8 cellular contexts compared by ENCODE assay signal in genomic region chr19:41872384-41872774, GRCh38. TPM values are rescaled to one million over a fixed set of nuclear protein-coding genes. Genes with fewer than 3 reads are reported as not detected.
DNase-seq lines count a peak whose midpoint lies in the region; ATAC-seq, FAIRE-seq and TF ChIP-seq lines count a peak whose summit lies in the region.

No MANE protein-coding gene starts in this region.

- peaks cover 48% of the 10 kb centered on the region for H3K36me3 Mint-ChIP-seq in T-helper 2 cell treated with Interferon-gamma antibody and Interleukin-4, amounts not matched to agents 5 μg/mL and 100 μg/mL, for 36 hours (ENCODE audit: low read depth)

- 52% methylated on average over 12 of the region's 12 CpGs for WGBS in K562 (ENCODE audit: insufficient coverage, low coverage, missing lambda C conversion rate)
- WGBS in spleen, 5 donors = 84 to 88% (median 87%) methylated on average over 12 of the region's 12 CpGs

- TF ChIP-seq POLR2A in K562 (conservative IDR thresholded peaks at IDR 0.05) (peak; percentile 69), spleen (IDR thresholded peaks at IDR 0.05) (no peak)

- peak; percentile 31 for ATAC-seq in K562
- ATAC-seq in HG03135 (IDR thresholded peaks at IDR 0.05; ENCODE audit: unreplicated experiment) = no peak

- intact Hi-C loops in K562 (cut with micrococcal nuclease) (loop anchor here (2.0 kb wide), 1 partner anchor 86 kb away; the partner anchor contains the start of gene RABAC1), spleen (cut with DNase I; ENCODE audit: low total_unique reads) (loop anchor here (5.0 kb wide), 1 partner anchor 75 kb away; no protein-coding TSS in a partner anchor)

- H3K4me3 Mint-ChIP-seq in T-helper 2 cell treated with Interferon-gamma antibody and Interleukin-4, amounts not matched to agents 5 μg/mL and 100 μg/mL, for 36 hours = peak overlapping the region; percentile 82

- H3K4me1 Mint-ChIP-seq in T-helper 2 cell treated with Interferon-gamma antibody and Interleukin-4, amounts not matched to agents 5 μg/mL and 100 μg/mL, for 36 hours (ENCODE audit: low read depth) = peaks cover 68% of the 10 kb centered on the region

- TF ChIP-seq CTCF in OCI-LY3 (IDR thresholded peaks at IDR 0.05; ENCODE audit: low read depth, low read length) = no peak
- TF ChIP-seq CTCF in K562 (IDR thresholded peaks at IDR 0.05 in 2 of 3, conservative IDR thresholded peaks at IDR 0.05 in 1 of 3; ENCODE audit: insufficient read depth in 2 of 3, low read depth in 1 of 3, low read length in 3 of 3) = no peak
- no peak for TF ChIP-seq CTCF in spleen (IDR thresholded peaks at IDR 0.05 in 8 of 11, conservative IDR thresholded peaks at IDR 0.05 in 3 of 11)

- H3K27me3 ChIP-seq in OCI-LY3 (ENCODE audit: low read depth, low read length) (no peaks in the 10 kb centered on the region), K562 (ENCODE audit: control insufficient read depth in 2 of 2, insufficient read depth in 2 of 2, low read length in 2 of 2) (no peaks in the 10 kb centered on the region), spleen (replicated peaks in 1 of 7) (no peaks in the 10 kb centered on the region)

- DNase-seq in T-helper 2 cell treated with Interferon-gamma antibody and Interleukin-4, amounts not matched to agents 5 μg/mL and 100 μg/mL, for 36 hours (ENCODE audit: low spot score) = no peak
- DNase-seq in T-helper 2 cell (no peak), K562 (ENCODE audit: extremely low read depth in 1 of 4, low spot score in 3 of 4) (peak in 1 of 4 experiments; percentile 39), spleen (no peak), middle frontal gyrus (ENCODE audit: extremely low spot score, low spot score) (no peak), medulla oblongata (ENCODE audit: extremely low spot score) (no peak)

- H3K36me3 ChIP-seq in OCI-LY3 (replicated peaks; ENCODE audit: low read depth, low read length) (peaks cover 39% of the 10 kb centered on the region), K562 (ENCODE audit: control insufficient read depth, insufficient read depth, low read length) (peaks cover 44% of the 10 kb centered on the region; the same call in 2 of the 3 replicates), spleen (peaks cover 7 to 57% (median 46%) of the 10 kb centered on the region in 6 donors)

- H3K9ac ChIP-seq in OCI-LY3 (ENCODE audit: low read length) (no peak overlapping the region), K562 (ENCODE audit: insufficient read depth in 1 of 2, low read depth in 2 of 2, low read length in 2 of 2) (no peak overlapping the region)

- peaks cover 52% of the 10 kb centered on the region for H4K20me1 ChIP-seq in OCI-LY3 (ENCODE audit: insufficient read depth, low read length)
- peaks cover 40% of the 10 kb centered on the region for H4K20me1 ChIP-seq in K562 (replicated peaks; ENCODE audit: control insufficient read depth, insufficient read depth, low read length)

- TF ChIP-seq RAD21 in K562 (CRISPR knock-in tag; conservative IDR thresholded peaks at IDR 0.05 in 1 of 2, IDR thresholded peaks at IDR 0.05 in 1 of 2) = no peak

- in situ Hi-C loops in K562 (cut with MboI) = loop anchor here (5.0 kb wide), 1 partner anchor 75 kb away; no protein-coding TSS in a partner anchor

- H3K4me1 ChIP-seq in OCI-LY3 (ENCODE audit: low read length) (peaks cover 62% of the 10 kb centered on the region), K562 (replicated peaks in 1 of 2; ENCODE audit: control insufficient read depth in 2 of 2, insufficient read depth in 2 of 2, low read length in 2 of 2) (peaks cover 13 to 33% of the 10 kb centered on the region in 2 experiments), spleen (peaks cover 61 to 100% (median 98%) of the 10 kb centered on the region in 6 donors)

- peak; percentile 76 for FAIRE-seq in K562 (lab: Jason Lieb, UNC)

- H3K27me3 Mint-ChIP-seq in T-helper 2 cell treated with Interferon-gamma antibody and Interleukin-4, amounts not matched to agents 5 μg/mL and 100 μg/mL, for 36 hours (ENCODE audit: low read depth) = no peaks in the 10 kb centered on the region

- no peaks in the 10 kb centered on the region for H3K9me3 Mint-ChIP-seq in T-helper 2 cell treated with Interferon-gamma antibody and Interleukin-4, amounts not matched to agents 5 μg/mL and 100 μg/mL, for 36 hours

- TF ChIP-seq EP300 in K562 (IDR thresholded peaks at IDR 0.05; ENCODE audit: low read length) = no peak

- H2AFZ ChIP-seq in OCI-LY3 (ENCODE audit: low read depth, low read length) (no peak overlapping the region), K562 (ENCODE audit: low read depth, low read length) (no peak overlapping the region)

- H3K79me2 ChIP-seq in OCI-LY3 (ENCODE audit: low read length) (peaks cover 20% of the 10 kb centered on the region), K562 (ENCODE audit: control insufficient read depth, insufficient read depth, low read length) (peaks cover 13% of the 10 kb centered on the region)

- peak overlapping the region; percentile 96 for H3K27ac Mint-ChIP-seq in T-helper 2 cell treated with Interferon-gamma antibody and Interleukin-4, amounts not matched to agents 5 μg/mL and 100 μg/mL, for 36 hours

- CTCF ChIA-PET in K562 (lab: Yijun Ruan, JAX; ENCODE audit: low intra/inter-chr PET ratio) = interaction anchor here (1.0 to 5.4 kb wide), 3 partner anchors 79 to 163 kb away, joined by 5 to 35 read pairs (median 18); no protein-coding TSS in a partner anchor

- H3K4me3 ChIP-seq in OCI-LY3 (ENCODE audit: low read length) = no peak overlapping the region
- H3K4me3 ChIP-seq in K562 = no peak overlapping the region
- peak overlapping the region in 1 of 8 donors; percentile 47 for H3K4me3 ChIP-seq in spleen

- H3K9me1 ChIP-seq in K562 (ENCODE audit: control insufficient read depth, insufficient read depth, low read length) = no peaks in the 10 kb centered on the region

- H3K9me3 ChIP-seq in OCI-LY3 (ENCODE audit: insufficient read depth, low read length) (peaks cover 4% of the 10 kb centered on the region; the same call in 1 of the 2 replicates), K562 (replicated peaks; ENCODE audit: control insufficient read depth, insufficient read depth, low read depth, low read length) (no peaks in the 10 kb centered on the region), spleen (no peaks in the 10 kb centered on the region)

- POLR2A ChIA-PET in K562 (lab: Yijun Ruan, JAX) = interaction anchor here (1.4 to 6.2 kb wide), 4 partner anchors 9 to 86 kb away, joined by 3 to 54 read pairs (median 20); partner anchors contain the start of genes RABAC1 and RPS19

- no peak overlapping the region for H3K4me2 ChIP-seq in OCI-LY3 (ENCODE audit: low read length)
- H3K4me2 ChIP-seq in K562 (ENCODE audit: insufficient read depth, low read length) = no peak overlapping the region

- peak overlapping the region; percentile 70 for H3K27ac ChIP-seq in OCI-LY3 (ENCODE audit: low read length)
- peak overlapping the region; percentile 40; the same call in 1 of the 3 replicates for H3K27ac ChIP-seq in K562 (ENCODE audit: extremely low read depth, low read depth, low read length)
- H3K27ac ChIP-seq in spleen = peak overlapping the region; percentile 61 to 99 (median 82)

- BruUV-seq in K562 (replicated peaks; lab: Mats Ljungman, UMichigan) = no TSS peak

RNA-seq across cellular contexts. Expression of gene CD79A, which starts 4.7 kb away (rescaled TPM):
- total RNA-seq in K562 (2011; cell fraction: chromatin; rRNA removed; ENCODE audit: low replicate concordance) = 0.23 TPM in 1 of 2 replicates, not detected in the other
- 0.33 and 0.53 TPM in 2 replicates for total RNA-seq in K562 (2011; cell fraction: nucleolus; rRNA removed)
- not detected in 2 replicates for total RNA-seq in K562 (2011; cell fraction: nucleoplasm; rRNA removed)
- not detected in 2 replicates for total RNA-seq in K562 (2014; rRNA removed)
- total RNA-seq in K562 (2014; rRNA removed; fragmentation: Illumina TruSeq; extraction: Trizol) = not detected in 2 replicates
- 0.11 and 0.19 TPM in 2 replicates for total RNA-seq in K562 (2015; rRNA removed; fragmentation: Illumina TruSeq; extraction: Trizol)
- 0.38 and 0.42 TPM in 2 replicates for total RNA-seq in K562 (2021)
- polyA plus RNA-seq in K562 (2011; rRNA removed) = 0.10 and 0.37 TPM in 2 replicates
- 0.42 and 0.46 TPM in 2 replicates for polyA plus RNA-seq in K562 (2011; cell fraction: cytosol; rRNA removed)
- polyA plus RNA-seq in K562 (2011; cell fraction: nucleus; rRNA removed) = 0.17 and 0.28 TPM in 2 replicates
- polyA plus RNA-seq in K562 (2012) = 0.21 and 0.30 TPM in 2 replicates
- polyA plus RNA-seq in K562 (2014; fragmentation: Illumina TruSeq; extraction: Trizol) = 0.22 TPM in 1 of 2 replicates, not detected in the other
- under 1 TPM in 1 of 2 experiments, not detected in 1; 0.04 TPM for polyA plus RNA-seq in K562 (2014; fragmentation: Nextera tagmentation; extraction: Ambion mirVana)
- 0.72 TPM in 1 of 2 replicates, not detected in the other for polyA plus RNA-seq in K562 (2014; rRNA removed)
- polyA minus RNA-seq in K562 (2011; rRNA and poly(A)+ RNA removed) = not detected in 2 replicates
- polyA minus RNA-seq in K562 (2011; cell fraction: cytosol; rRNA and poly(A)+ RNA removed) = not detected in 2 replicates
- not detected in 2 replicates for polyA minus RNA-seq in K562 (2011; cell fraction: nucleus; rRNA and poly(A)+ RNA removed)
- total RNA-seq in spleen = 100 to 1,000 TPM; 222 to 361 (median 269) TPM
- polyA plus RNA-seq in spleen = 1,000 to 10,000 TPM in 1 of 3 donors, 100 to 1,000 TPM in 2; 748 to 1,033 (median 986) TPM

RNA-seq across cellular contexts. Expression of gene ARHGEF1, which starts 10.6 kb away (rescaled TPM):
- total RNA-seq in K562 (2011; cell fraction: chromatin; rRNA removed; ENCODE audit: low replicate concordance) = 190 and 355 TPM in 2 replicates
- total RNA-seq in K562 (2011; cell fraction: nucleolus; rRNA removed) = 134 and 150 TPM in 2 replicates
- total RNA-seq in K562 (2011; cell fraction: nucleoplasm; rRNA removed) = 174 and 273 TPM in 2 replicates
- 56.7 and 79.1 TPM in 2 replicates for total RNA-seq in K562 (2014; rRNA removed)
- total RNA-seq in K562 (2014; rRNA removed; fragmentation: Illumina TruSeq; extraction: Trizol) = 8.3 and 11.2 TPM in 2 replicates
- 27.1 and 27.5 TPM in 2 replicates for total RNA-seq in K562 (2015; rRNA removed; fragmentation: Illumina TruSeq; extraction: Trizol)
- 126 and 149 TPM in 2 replicates for total RNA-seq in K562 (2021)
- polyA plus RNA-seq in K562 (2011; rRNA removed) = 29.8 and 50.5 TPM in 2 replicates
- polyA plus RNA-seq in K562 (2011; cell fraction: cytosol; rRNA removed) = 56.0 and 95.1 TPM in 2 replicates
- polyA plus RNA-seq in K562 (2011; cell fraction: nucleus; rRNA removed) = 165 and 197 TPM in 2 replicates
- 74.3 and 126 TPM in 2 replicates for polyA plus RNA-seq in K562 (2012)
- polyA plus RNA-seq in K562 (2014; fragmentation: Illumina TruSeq; extraction: Trizol) = 39.8 and 71.1 TPM in 2 replicates
- 1 to 10 TPM; 1.9 to 4.4 TPM for polyA plus RNA-seq in K562 (2014; fragmentation: Nextera tagmentation; extraction: Ambion mirVana)
- 86.0 and 112 TPM in 2 replicates for polyA plus RNA-seq in K562 (2014; rRNA removed)
- 15.0 and 21.2 TPM in 2 replicates for polyA minus RNA-seq in K562 (2011; rRNA and poly(A)+ RNA removed)
- 48.5 and 52.9 TPM in 2 replicates for polyA minus RNA-seq in K562 (2011; cell fraction: cytosol; rRNA and poly(A)+ RNA removed)
- 38.0 and 42.7 TPM in 2 replicates for polyA minus RNA-seq in K562 (2011; cell fraction: nucleus; rRNA and poly(A)+ RNA removed)
- 100 to 1,000 TPM; 238 to 473 (median 382) TPM for total RNA-seq in spleen
- 100 to 1,000 TPM; 314 to 543 (median 478) TPM for polyA plus RNA-seq in spleen

RNA-seq across cellular contexts. Expression of gene RPS19, which starts 12.3 kb away (rescaled TPM):
- 206 and 366 TPM in 2 replicates for total RNA-seq in K562 (2011; cell fraction: chromatin; rRNA removed; ENCODE audit: low replicate concordance)
- 541 and 557 TPM in 2 replicates for total RNA-seq in K562 (2011; cell fraction: nucleolus; rRNA removed)
- 534 and 889 TPM in 2 replicates for total RNA-seq in K562 (2011; cell fraction: nucleoplasm; rRNA removed)
- 2,281 and 2,654 TPM in 2 replicates for total RNA-seq in K562 (2014; rRNA removed)
- 2,194 and 2,528 TPM in 2 replicates for total RNA-seq in K562 (2014; rRNA removed; fragmentation: Illumina TruSeq; extraction: Trizol)
- 2,976 and 3,114 TPM in 2 replicates for total RNA-seq in K562 (2015; rRNA removed; fragmentation: Illumina TruSeq; extraction: Trizol)
- total RNA-seq in K562 (2021) = 3,020 and 3,167 TPM in 2 replicates
- polyA plus RNA-seq in K562 (2011; rRNA removed) = 1,964 and 2,381 TPM in 2 replicates
- 4,557 and 6,735 TPM in 2 replicates for polyA plus RNA-seq in K562 (2011; cell fraction: cytosol; rRNA removed)
- polyA plus RNA-seq in K562 (2011; cell fraction: nucleus; rRNA removed) = 550 and 673 TPM in 2 replicates
- polyA plus RNA-seq in K562 (2012) = 3,411 and 3,853 TPM in 2 replicates
- polyA plus RNA-seq in K562 (2014; fragmentation: Illumina TruSeq; extraction: Trizol) = 2,057 and 2,080 TPM in 2 replicates
- polyA plus RNA-seq in K562 (2014; fragmentation: Nextera tagmentation; extraction: Ambion mirVana) = 1,000 to 10,000 TPM; 3,130 to 3,408 TPM
- polyA plus RNA-seq in K562 (2014; rRNA removed) = 1,986 and 2,747 TPM in 2 replicates
- polyA minus RNA-seq in K562 (2011; rRNA and poly(A)+ RNA removed) = 324 and 393 TPM in 2 replicates
- polyA minus RNA-seq in K562 (2011; cell fraction: cytosol; rRNA and poly(A)+ RNA removed) = 1,276 and 1,752 TPM in 2 replicates
- polyA minus RNA-seq in K562 (2011; cell fraction: nucleus; rRNA and poly(A)+ RNA removed) = 176 and 348 TPM in 2 replicates
- total RNA-seq in spleen = 1,000 to 10,000 TPM in 4 of 7 donors, 100 to 1,000 TPM in 3; 744 to 2,126 (median 1,870) TPM
- polyA plus RNA-seq in spleen = 1,000 to 10,000 TPM; 5,153 to 8,491 (median 7,946) TPM

RNA-seq across cellular contexts. Expression of gene DMRTC2, which starts 27.5 kb away (rescaled TPM):
- total RNA-seq in K562 (2011; cell fraction: chromatin; rRNA removed; ENCODE audit: low replicate concordance) = not detected in 2 replicates
- not detected in 2 replicates for total RNA-seq in K562 (2011; cell fraction: nucleolus; rRNA removed)
- not detected in 2 replicates for total RNA-seq in K562 (2011; cell fraction: nucleoplasm; rRNA removed)
- not detected in 2 replicates for total RNA-seq in K562 (2014; rRNA removed)
- not detected in 2 replicates for total RNA-seq in K562 (2014; rRNA removed; fragmentation: Illumina TruSeq; extraction: Trizol)
- total RNA-seq in K562 (2015; rRNA removed; fragmentation: Illumina TruSeq; extraction: Trizol) = not detected in 2 replicates
- total RNA-seq in K562 (2021) = not detected in 2 replicates
- not detected in 2 replicates for polyA plus RNA-seq in K562 (2011; rRNA removed)
- polyA plus RNA-seq in K562 (2011; cell fraction: cytosol; rRNA removed) = not detected in 2 replicates
- polyA plus RNA-seq in K562 (2011; cell fraction: nucleus; rRNA removed) = not detected in 2 replicates
- 0.03 TPM in 1 of 2 replicates, not detected in the other for polyA plus RNA-seq in K562 (2012)
- not detected in 2 replicates for polyA plus RNA-seq in K562 (2014; fragmentation: Illumina TruSeq; extraction: Trizol)
- polyA plus RNA-seq in K562 (2014; fragmentation: Nextera tagmentation; extraction: Ambion mirVana) = under 1 TPM in 1 of 2 experiments, not detected in 1; 0.03 TPM
- polyA plus RNA-seq in K562 (2014; rRNA removed) = 0.04 TPM in 1 of 2 replicates, not detected in the other
- not detected in 2 replicates for polyA minus RNA-seq in K562 (2011; rRNA and poly(A)+ RNA removed)
- polyA minus RNA-seq in K562 (2011; cell fraction: cytosol; rRNA and poly(A)+ RNA removed) = not detected in 2 replicates
- polyA minus RNA-seq in K562 (2011; cell fraction: nucleus; rRNA and poly(A)+ RNA removed) = not detected in 2 replicates
- total RNA-seq in spleen = not detected
- not detected for polyA plus RNA-seq in spleen

RNA-seq across cellular contexts. Expression of gene LYPD4, which starts 27.9 kb away (rescaled TPM):
- total RNA-seq in K562 (2011; cell fraction: chromatin; rRNA removed; ENCODE audit: low replicate concordance) = not detected in 2 replicates
- not detected in 2 replicates for total RNA-seq in K562 (2011; cell fraction: nucleolus; rRNA removed)
- total RNA-seq in K562 (2011; cell fraction: nucleoplasm; rRNA removed) = not detected in 2 replicates
- 0.29 TPM in 1 of 2 replicates, not detected in the other for total RNA-seq in K562 (2014; rRNA removed)
- not detected in 2 replicates for total RNA-seq in K562 (2014; rRNA removed; fragmentation: Illumina TruSeq; extraction: Trizol)
- not detected in 2 replicates for total RNA-seq in K562 (2015; rRNA removed; fragmentation: Illumina TruSeq; extraction: Trizol)
- total RNA-seq in K562 (2021) = not detected in 2 replicates
- not detected in 2 replicates for polyA plus RNA-seq in K562 (2011; rRNA removed)
- polyA plus RNA-seq in K562 (2011; cell fraction: cytosol; rRNA removed) = 0.06 TPM in 1 of 2 replicates, not detected in the other
- polyA plus RNA-seq in K562 (2011; cell fraction: nucleus; rRNA removed) = not detected in 2 replicates
- 0.04 and 0.78 TPM in 2 replicates for polyA plus RNA-seq in K562 (2012)
- polyA plus RNA-seq in K562 (2014; fragmentation: Illumina TruSeq; extraction: Trizol) = not detected in 2 replicates
- under 1 TPM in 1 of 2 experiments, not detected in 1; 0.11 TPM for polyA plus RNA-seq in K562 (2014; fragmentation: Nextera tagmentation; extraction: Ambion mirVana)
- polyA plus RNA-seq in K562 (2014; rRNA removed) = not detected in 2 replicates
- not detected in 2 replicates for polyA minus RNA-seq in K562 (2011; rRNA and poly(A)+ RNA removed)
- polyA minus RNA-seq in K562 (2011; cell fraction: cytosol; rRNA and poly(A)+ RNA removed) = not detected in 2 replicates
- polyA minus RNA-seq in K562 (2011; cell fraction: nucleus; rRNA and poly(A)+ RNA removed) = not detected in 2 replicates
- total RNA-seq in spleen = not detected
- under 1 TPM in 1 of 3 donors, not detected in 2; 0.04 TPM for polyA plus RNA-seq in spleen

Comparison
In these comparisons a context has a peak if more than half of its experiments do, and no peak if none do; other contexts are left out.
1. RNA of gene CD79A, which starts 4.7 kb away (total RNA-seq): 222 to 361 TPM in spleen; 0.11 to 0.53 TPM in K562; every median in the first group is over 100 times any median in the second.
2. Peak in every context shown above with its lines, with median percentiles within 50 percentile points of each other: H3K27ac ChIP-seq.